1 cellular context compared by ENCODE assay signal in genomic region chr7:20744913-20745587, GRCh38.
TF ChIP-seq lines count a peak whose summit lies in the region.

No MANE protein-coding gene starts in this region.

TF ChIP-seq in A549, 52 proteins besides CTCF, POLR2A, EP300 and RAD21 (continued from another document):
- TF ChIP-seq CEBPB (IDR thresholded peaks at IDR 0.05) (no peak), CBX2 (IDR thresholded peaks at IDR 0.05; ENCODE audit: borderline replicate concordance, low read depth) (no peak), EHMT2 (IDR thresholded peaks at IDR 0.05; ENCODE audit: low read depth) (no peak), SREBF2 (IDR thresholded peaks at IDR 0.05) (no peak), GATA3 (IDR thresholded peaks at IDR 0.05; ENCODE audit: borderline replicate concordance) (no peak), BCL3 (IDR thresholded peaks at IDR 0.05) (no peak), TFCP2L1 (CRISPR knock-in tag; IDR thresholded peaks at IDR 0.05) (no peak)
